In genomic region chr11:88555829-88556202, GRCh38 we compare ENCODE assay signal across 1 cellular context.
TF ChIP-seq lines count a peak whose summit lies in the region.

No MANE protein-coding gene starts in this region.

TF ChIP-seq in SK-N-SH treated with all-trans-retinoic acid at 6 μM for 48 hours, 23 proteins besides CTCF, POLR2A, EP300 and RAD21 (continued from another document):
- TF ChIP-seq ZFP30 (CRISPR knock-in tag; IDR thresholded peaks at IDR 0.05) (no peak), ZNF70 (CRISPR knock-in tag; IDR thresholded peaks at IDR 0.05) (no peak), GLIS3 (CRISPR knock-in tag; IDR thresholded peaks at IDR 0.05) (no peak), TCF4 (CRISPR knock-in tag; IDR thresholded peaks at IDR 0.05; ENCODE audit: borderline replicate concordance) (no peak), TOX (CRISPR knock-in tag; IDR thresholded peaks at IDR 0.05; ENCODE audit: borderline replicate concordance) (no peak), RARB (CRISPR knock-in tag; IDR thresholded peaks at IDR 0.05) (no peak), ARNTL (CRISPR knock-in tag; IDR thresholded peaks at IDR 0.05; ENCODE audit: borderline replicate concordance, low read depth) (no peak), ZNF8 (CRISPR knock-in tag; IDR thresholded peaks at IDR 0.05) (no peak), SNAI2 (CRISPR knock-in tag; IDR thresholded peaks at IDR 0.05) (no peak), BACH2 (CRISPR knock-in tag; IDR thresholded peaks at IDR 0.05; ENCODE audit: borderline replicate concordance) (no peak), ISL1 (CRISPR knock-in tag; IDR thresholded peaks at IDR 0.05) (no peak)
